ENCODE assay signal across 8 cellular contexts in the genomic region with DNA sequence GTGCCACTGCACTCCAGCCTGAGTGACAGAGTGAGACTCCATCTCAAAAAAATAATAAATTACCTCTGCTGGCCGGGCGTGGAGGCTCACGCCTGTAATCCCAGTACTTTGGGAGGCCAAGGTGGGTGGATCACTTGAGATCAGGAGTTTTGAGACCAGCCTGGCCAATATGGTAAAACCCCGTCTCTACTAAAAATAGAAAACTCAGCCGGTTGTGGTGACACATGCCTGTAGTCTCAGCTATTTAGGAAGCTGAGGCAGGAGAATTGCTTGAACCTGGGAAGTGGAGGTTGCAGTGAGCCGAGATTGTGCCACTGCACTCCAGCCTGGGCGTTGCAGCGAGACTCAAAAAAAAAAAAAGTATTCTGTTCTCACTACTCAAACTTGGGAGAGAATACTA. TPM values are rescaled to one million over a fixed set of nuclear protein-coding genes. Genes with fewer than 3 reads are reported as not detected.
A peak's percentile ranks its signal among the peaks of the same experiment; 100 is the strongest.
DNase-seq lines count a peak whose midpoint lies in the region; ATAC-seq and TF ChIP-seq lines count a peak whose summit lies in the region.
"Not testable (repeated sequence)": the region's sequence is repeated elsewhere in the genome, so short reads cannot be mapped to it uniquely, and the experiment has no call there.

No MANE protein-coding gene starts in this region.

- H3K36me3 ChIP-seq in GM23338 (ENCODE audit: insufficient read depth) = peaks cover 12% of the 10 kb centered on the region; the same call in 1 of the 2 replicates
- H3K36me3 ChIP-seq in SU-DHL-6 (ENCODE audit: low read length) = not testable (repeated sequence)

- H3K27ac ChIP-seq in GM23338 (ENCODE audit: low read depth) (peak overlapping the region; percentile 50; the same call in 1 of the 2 replicates), SU-DHL-6 (ENCODE audit: low read depth, low read length) (peak overlapping the region; percentile 44; the same call in 1 of the 2 replicates)

- not testable (repeated sequence) for H3K9ac ChIP-seq in SU-DHL-6 (ENCODE audit: low read length)

- not testable (repeated sequence) for H3K27me3 ChIP-seq in GM23338 (ENCODE audit: insufficient read depth); SU-DHL-6 (ENCODE audit: low read length)

- H3K9me3 Mint-ChIP-seq in GM23338; activated CD8-positive, alpha-beta T cell treated with anti-CD3 and anti-CD28 coated beads for 36 hours; activated naive CD4-positive, alpha-beta T cell treated with anti-CD3 and anti-CD28 coated beads, Interleukin-2, amount 50 U/mL, for 72 hours; nephron; stimulated activated naive CD8-positive, alpha-beta T cell treated with anti-CD3 and anti-CD28 coated beads, Interleukin-15, amount 100 ng/mL, for 72 hours: not testable (repeated sequence)

- H3K27me3 Mint-ChIP-seq in GM23338 (ENCODE audit: insufficient read depth, low read depth, poor library complexity); activated CD8-positive, alpha-beta T cell treated with anti-CD3 and anti-CD28 coated beads for 36 hours; nephron (ENCODE audit: low read depth); stimulated activated naive CD8-positive, alpha-beta T cell treated with anti-CD3 and anti-CD28 coated beads, Interleukin-15, amount 100 ng/mL, for 72 hours: not testable (repeated sequence)

- H3K9me3 ChIP-seq in SU-DHL-6 (ENCODE audit: insufficient read depth, low read length) = not testable (repeated sequence)

- 0 out of 2 replicates have a peak overlapping the region, but pooled peaks have one; percentile 48 for H3K27ac Mint-ChIP-seq in GM23338
- peak overlapping the region; percentile 85 for H3K27ac Mint-ChIP-seq in activated CD8-positive, alpha-beta T cell treated with anti-CD3 and anti-CD28 coated beads for 36 hours
- peak overlapping the region; percentile 90 to 93 for H3K27ac Mint-ChIP-seq in activated naive CD4-positive, alpha-beta T cell treated with anti-CD3 and anti-CD28 coated beads, Interleukin-2, amount 50 U/mL, for 72 hours
- peak overlapping the region in 2 of 3 experiments; percentile 3 to 16 for H3K27ac Mint-ChIP-seq in nephron
- H3K27ac Mint-ChIP-seq in stimulated activated naive CD8-positive, alpha-beta T cell treated with anti-CD3 and anti-CD28 coated beads, Interleukin-15, amount 100 ng/mL, for 72 hours = peak overlapping the region; percentile 83 to 94

- not testable (repeated sequence) for H3K4me3 Mint-ChIP-seq in GM23338, nephron
- H3K4me3 Mint-ChIP-seq in activated CD8-positive, alpha-beta T cell treated with anti-CD3 and anti-CD28 coated beads for 36 hours = peak overlapping the region; percentile 3
- peak overlapping the region; percentile 39 to 74 for H3K4me3 Mint-ChIP-seq in stimulated activated naive CD8-positive, alpha-beta T cell treated with anti-CD3 and anti-CD28 coated beads, Interleukin-15, amount 100 ng/mL, for 72 hours

- H3K4me2 ChIP-seq in GM23338; SU-DHL-6 (ENCODE audit: low read depth, low read length, poor library complexity, severe bottlenecking): not testable (repeated sequence)

- intact Hi-C loops in activated CD8-positive, alpha-beta T cell treated with anti-CD3 and anti-CD28 coated beads for 36 hours (cut with micrococcal nuclease) = loop anchor here (5.0 kb wide), 2 partner anchors 72 to 162 kb away; no protein-coding TSS in a partner anchor

- H3K36me3 Mint-ChIP-seq in GM23338 (ENCODE audit: low read depth) (peaks cover 34% of the 10 kb centered on the region), nephron (ENCODE audit: low read depth) (peaks cover 39% of the 10 kb centered on the region)
- peaks cover 26% of the 10 kb centered on the region for H3K36me3 Mint-ChIP-seq in activated CD8-positive, alpha-beta T cell treated with anti-CD3 and anti-CD28 coated beads for 36 hours (ENCODE audit: low read depth)
- H3K36me3 Mint-ChIP-seq in activated naive CD4-positive, alpha-beta T cell treated with anti-CD3 and anti-CD28 coated beads, Interleukin-2, amount 50 U/mL, for 72 hours = peaks cover 0 to 14% of the 10 kb centered on the region in 2 donors

- H3K4me1 ChIP-seq in GM23338 (ENCODE audit: insufficient read depth) = not testable (repeated sequence)

- peak; percentile 18 for DNase-seq in GM12865 (ENCODE audit: low read depth)
- not testable (repeated sequence) for DNase-seq in GM23338 (ENCODE audit: low spot score)
- DNase-seq in activated CD8-positive, alpha-beta T cell treated with anti-CD3 and anti-CD28 coated beads for 36 hours = peak; percentile 6
- DNase-seq in activated naive CD4-positive, alpha-beta T cell treated with anti-CD3 and anti-CD28 coated beads, Interleukin-2, amount 50 U/mL, for 72 hours (ENCODE audit: low spot score in 2 of 2) = peak in 1 of 2 donors; percentile 4
- peak in 1 of 2 donors; percentile 10 for DNase-seq in stimulated activated naive CD8-positive, alpha-beta T cell treated with anti-CD3 and anti-CD28 coated beads, Interleukin-15, amount 100 ng/mL, for 72 hours

- POLR2A ChIA-PET in activated CD8-positive, alpha-beta T cell treated with anti-CD3 and anti-CD28 coated beads for 36 hours (lab: Charles Lee) = interaction anchor here (0.7 to 1.3 kb wide), 2 partner anchors 15 to 26 kb away, joined by 3 to 7 read pairs; a partner anchor contains a TSS

- H3K4me1 Mint-ChIP-seq in GM23338, nephron: not testable (repeated sequence)
- H3K4me1 Mint-ChIP-seq in activated CD8-positive, alpha-beta T cell treated with anti-CD3 and anti-CD28 coated beads for 36 hours (ENCODE audit: low read depth) = peaks cover 20% of the 10 kb centered on the region
- peaks cover 20% of the 10 kb centered on the region for H3K4me1 Mint-ChIP-seq in stimulated activated naive CD8-positive, alpha-beta T cell treated with anti-CD3 and anti-CD28 coated beads, Interleukin-15, amount 100 ng/mL, for 72 hours

- not testable (repeated sequence) for H4K20me1 ChIP-seq in GM23338 (replicated peaks; ENCODE audit: insufficient read depth); SU-DHL-6 (ENCODE audit: low read depth, low read length)

- H3K4me3 ChIP-seq in GM12865 (ENCODE audit: low read depth, low read length); GM23338; SU-DHL-6 (ENCODE audit: insufficient read depth, low read length, poor library complexity, severe bottlenecking): not testable (repeated sequence)

- not testable (repeated sequence) for H2AFZ ChIP-seq in GM23338; SU-DHL-6 (ENCODE audit: low read depth, low read length, severe bottlenecking)

- H3F3A ChIP-seq in GM23338 (replicated peaks; ENCODE audit: low read depth) = not testable (repeated sequence)
- peaks cover 21% of the 10 kb centered on the region for H3F3A ChIP-seq in SU-DHL-6 (ENCODE audit: insufficient read depth)

- TF ChIP-seq CTCF in GM12865 (IDR thresholded peaks at IDR 0.05; ENCODE audit: insufficient read depth, low read depth, low read length, missing control alignments); GM23338 (conservative IDR thresholded peaks at IDR 0.05; ENCODE audit: low read depth in 2 of 2); SU-DHL-6 (IDR thresholded peaks at IDR 0.05; ENCODE audit: insufficient read depth, low read length, poor library complexity, severe bottlenecking); activated CD8-positive, alpha-beta T cell treated with anti-CD3 and anti-CD28 coated beads for 36 hours (IDR thresholded peaks at IDR 0.05); nephron (IDR thresholded peaks at IDR 0.05; ENCODE audit: unreplicated experiment in 3 of 3): not testable (repeated sequence)

- not testable (repeated sequence) for ATAC-seq in GM23338
- peak; percentile 16 for ATAC-seq in HG03520 (IDR thresholded peaks at IDR 0.05; ENCODE audit: unreplicated experiment)
- peak; percentile 17 for ATAC-seq in activated CD8-positive, alpha-beta T cell treated with anti-CD3 and anti-CD28 coated beads for 36 hours
- peak; percentile 25 to 54 for ATAC-seq in activated naive CD4-positive, alpha-beta T cell treated with anti-CD3 and anti-CD28 coated beads, Interleukin-2, amount 50 U/mL, for 72 hours
- ATAC-seq in stimulated activated naive CD8-positive, alpha-beta T cell treated with anti-CD3 and anti-CD28 coated beads, Interleukin-15, amount 100 ng/mL, for 72 hours = peak; percentile 9

- not testable (repeated sequence) for H3K9me2 ChIP-seq in GM23338 (ENCODE audit: insufficient read depth); SU-DHL-6 (replicated peaks; ENCODE audit: insufficient read depth, low read length)

- CTCF ChIA-PET in activated CD8-positive, alpha-beta T cell treated with anti-CD3 and anti-CD28 coated beads for 36 hours (lab: Charles Lee) = not testable (repeated sequence)

- H3K79me2 ChIP-seq in GM23338 (replicated peaks; ENCODE audit: insufficient read depth); SU-DHL-6 (ENCODE audit: insufficient read depth, low read length): not testable (repeated sequence)

RNA-seq across cellular contexts. Expression of a gene that starts 25.5 kb away (rescaled TPM):
- 246 and 323 TPM in 2 replicates for total RNA-seq in GM23338 (2014; rRNA removed; shearing (Covaris generic))
- 83.3 and 90.5 TPM in 2 replicates for polyA plus RNA-seq in GM23338 (2016; fragmentation: Nextera tagmentation; extraction: Ambion mirVana)
- total RNA-seq in activated CD8-positive, alpha-beta T cell treated with anti-CD3 and anti-CD28 coated beads for 36 hours = 100 to 1,000 TPM; 350 to 366 TPM
- total RNA-seq in activated naive CD4-positive, alpha-beta T cell treated with anti-CD3 and anti-CD28 coated beads, Interleukin-2, amount 50 U/mL, for 72 hours = 100 to 1,000 TPM; 232 to 306 TPM

RNA-seq across cellular contexts. Expression of a gene that starts 53.3 kb away (rescaled TPM):
- 15.0 and 15.3 TPM in 2 replicates for total RNA-seq in GM23338 (2014; rRNA removed; shearing (Covaris generic))
- polyA plus RNA-seq in GM23338 (2016; fragmentation: Nextera tagmentation; extraction: Ambion mirVana) = 2.2 and 2.4 TPM in 2 replicates
- 10 to 100 TPM; 13.1 to 14.0 TPM for total RNA-seq in activated CD8-positive, alpha-beta T cell treated with anti-CD3 and anti-CD28 coated beads for 36 hours
- 10 to 100 TPM; 11.8 to 31.6 TPM for total RNA-seq in activated naive CD4-positive, alpha-beta T cell treated with anti-CD3 and anti-CD28 coated beads, Interleukin-2, amount 50 U/mL, for 72 hours

Comparison
In these comparisons a context has a peak if more than half of its experiments do, and no peak if none do; other contexts are left out.
1. H3K27ac Mint-ChIP-seq: peak in every context shown above with its lines; median percentile 92 in activated naive CD4-positive, alpha-beta T cell treated with anti-CD3 and anti-CD28 coated beads, Interleukin-2, amount 50 U/mL, for 72 hours; 88 in stimulated activated naive CD8-positive, alpha-beta T cell treated with anti-CD3 and anti-CD28 coated beads, Interleukin-15, amount 100 ng/mL, for 72 hours; 85 in activated CD8-positive, alpha-beta T cell treated with anti-CD3 and anti-CD28 coated beads for 36 hours; 48 in GM23338; 10 in nephron.